Comparison of ENCODE assay signal across 1 cellular context in the genomic region with DNA sequence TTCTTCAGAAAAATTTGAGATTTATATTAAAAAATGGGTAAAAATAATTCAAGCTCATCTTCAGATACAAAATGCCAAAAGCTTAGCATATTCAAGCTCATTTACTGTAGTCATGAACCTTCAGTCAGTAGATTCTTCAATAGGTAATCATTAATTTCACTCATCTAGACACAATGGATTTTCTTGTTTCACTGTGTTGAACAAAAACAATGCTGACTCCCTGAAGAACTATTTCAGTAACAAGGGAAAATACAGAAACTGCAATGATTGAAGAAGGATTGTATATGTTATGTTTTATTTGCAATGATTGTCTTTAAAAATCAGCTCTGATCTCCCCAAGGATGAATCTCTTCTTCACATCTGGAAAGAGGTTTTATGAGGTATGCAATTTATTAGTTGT.
A peak's percentile ranks its signal among the peaks of the same experiment; 100 is the strongest.
TF ChIP-seq lines count a peak whose summit lies in the region.

No MANE protein-coding gene starts in this region.

TF ChIP-seq in HepG2, 621 proteins besides CTCF, POLR2A, EP300 and RAD21:
- TF ChIP-seq, protein P1, sequence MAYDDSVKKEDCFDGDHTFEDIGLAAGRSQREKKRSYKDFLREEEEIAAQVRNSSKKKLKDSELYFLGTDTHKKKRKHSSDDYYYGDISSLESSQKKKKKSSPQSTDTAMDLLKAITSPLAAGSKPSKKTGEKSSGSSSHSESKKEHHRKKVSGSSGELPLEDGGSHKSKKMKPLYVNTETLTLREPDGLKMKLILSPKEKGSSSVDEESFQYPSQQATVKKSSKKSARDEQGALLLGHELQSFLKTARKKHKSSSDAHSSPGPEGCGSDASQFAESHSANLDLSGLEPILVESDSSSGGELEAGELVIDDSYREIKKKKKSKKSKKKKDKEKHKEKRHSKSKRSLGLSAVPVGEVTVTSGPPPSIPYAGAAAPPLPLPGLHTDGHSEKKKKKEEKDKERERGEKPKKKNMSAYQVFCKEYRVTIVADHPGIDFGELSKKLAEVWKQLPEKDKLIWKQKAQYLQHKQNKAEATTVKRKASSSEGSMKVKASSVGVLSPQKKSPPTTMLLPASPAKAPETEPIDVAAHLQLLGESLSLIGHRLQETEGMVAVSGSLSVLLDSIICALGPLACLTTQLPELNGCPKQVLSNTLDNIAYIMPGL (CRISPR knock-in tag; IDR thresholded peaks at IDR 0.05; ENCODE audit: borderline replicate concordance in 1 of 2, low read depth in 1 of 2): no peak
- TF ChIP-seq SAFB2 (CRISPR knock-in tag; IDR thresholded peaks at IDR 0.05; ENCODE audit: borderline replicate concordance, low read depth) (no peak), KAT8 (CRISPR knock-in tag; IDR thresholded peaks at IDR 0.05) (no peak), ZNF788 (CRISPR knock-in tag; IDR thresholded peaks at IDR 0.05; ENCODE audit: borderline replicate concordance) (no peak), RNF2 (conservative IDR thresholded peaks at IDR 0.05; ENCODE audit: low read depth) (no peak), SOX5 (CRISPR knock-in tag; IDR thresholded peaks at IDR 0.05; ENCODE audit: borderline replicate concordance) (peak; percentile 53; the same call in 1 of the 2 replicates), SOX13 (IDR thresholded peaks at IDR 0.05) (no peak), SOX13 (CRISPR knock-in tag; conservative IDR thresholded peaks at IDR 0.05 in 1 of 2, IDR thresholded peaks at IDR 0.05 in 1 of 2) (peak in 1 of 2 experiments; percentile 51; a peak in 1 of 4 replicates), PAF1 (CRISPR knock-in tag; IDR thresholded peaks at IDR 0.05) (no peak), SRY (CRISPR knock-in tag; IDR thresholded peaks at IDR 0.05) (no peak), ELF3 (CRISPR knock-in tag; IDR thresholded peaks at IDR 0.05) (no peak), ZNF549 (CRISPR knock-in tag; IDR thresholded peaks at IDR 0.05) (no peak), RFX5 (IDR thresholded peaks at IDR 0.05; ENCODE audit: low read depth, low read length) (no peak), AHR (CRISPR knock-in tag; IDR thresholded peaks at IDR 0.05) (no peak), ZKSCAN8 (CRISPR knock-in tag; IDR thresholded peaks at IDR 0.05; ENCODE audit: borderline replicate concordance) (no peak)
- TF ChIP-seq, protein P2, sequence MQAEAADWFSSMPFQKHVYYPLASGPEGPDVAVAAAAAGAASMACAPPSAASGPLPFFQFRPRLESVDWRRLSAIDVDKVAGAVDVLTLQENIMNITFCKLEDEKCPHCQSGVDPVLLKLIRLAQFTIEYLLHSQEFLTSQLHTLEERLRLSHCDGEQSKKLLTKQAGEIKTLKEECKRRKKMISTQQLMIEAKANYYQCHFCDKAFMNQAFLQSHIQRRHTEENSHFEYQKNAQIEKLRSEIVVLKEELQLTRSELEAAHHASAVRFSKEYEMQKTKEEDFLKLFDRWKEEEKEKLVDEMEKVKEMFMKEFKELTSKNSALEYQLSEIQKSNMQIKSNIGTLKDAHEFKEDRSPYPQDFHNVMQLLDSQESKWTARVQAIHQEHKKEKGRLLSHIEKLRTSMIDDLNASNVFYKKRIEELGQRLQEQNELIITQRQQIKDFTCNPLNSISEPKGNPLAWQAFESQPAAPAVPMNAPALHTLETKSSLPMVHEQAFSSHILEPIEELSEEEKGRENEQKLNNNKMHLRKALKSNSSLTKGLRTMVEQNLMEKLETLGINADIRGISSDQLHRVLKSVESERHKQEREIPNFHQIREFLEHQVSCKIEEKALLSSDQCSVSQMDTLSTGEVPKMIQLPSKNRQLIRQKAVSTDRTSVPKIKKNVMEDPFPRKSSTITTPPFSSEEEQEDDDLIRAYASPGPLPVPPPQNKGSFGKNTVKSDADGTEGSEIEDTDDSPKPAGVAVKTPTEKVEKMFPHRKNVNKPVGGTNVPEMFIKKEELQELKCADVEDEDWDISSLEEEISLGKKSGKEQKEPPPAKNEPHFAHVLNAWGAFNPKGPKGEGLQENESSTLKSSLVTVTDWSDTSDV (CRISPR knock-in tag; IDR thresholded peaks at IDR 0.05): no peak
- TF ChIP-seq, protein P3, sequence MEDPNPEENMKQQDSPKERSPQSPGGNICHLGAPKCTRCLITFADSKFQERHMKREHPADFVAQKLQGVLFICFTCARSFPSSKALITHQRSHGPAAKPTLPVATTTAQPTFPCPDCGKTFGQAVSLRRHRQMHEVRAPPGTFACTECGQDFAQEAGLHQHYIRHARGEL (CRISPR knock-in tag; IDR thresholded peaks at IDR 0.05): no peak
